Comparison of ENCODE assay signal across 1 cellular context in the genomic region with DNA sequence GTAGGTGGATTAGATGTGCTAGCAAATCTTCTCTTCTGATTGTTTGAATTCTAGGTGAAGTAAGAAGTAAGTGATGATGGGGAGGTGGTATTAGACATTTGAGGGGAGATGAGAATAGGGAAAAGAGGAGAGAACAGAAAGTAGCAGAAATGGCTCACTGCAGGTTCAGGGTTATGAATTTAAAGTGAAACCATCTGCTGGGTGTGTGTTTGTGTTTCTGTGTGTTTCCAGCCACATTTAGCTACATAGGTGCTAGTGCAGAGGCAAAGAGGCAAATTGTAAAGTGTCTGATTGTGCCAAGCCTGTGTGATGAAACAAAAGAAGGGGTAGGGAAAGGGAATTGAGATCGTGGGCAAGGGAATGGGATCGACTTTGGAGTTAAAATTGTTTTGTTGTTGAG.
TF ChIP-seq lines count a peak whose summit lies in the region.

No MANE protein-coding gene starts in this region.

TF ChIP-seq in GM23338, 12 proteins besides CTCF, POLR2A, EP300 and RAD21 (continued from another document):
- TF ChIP-seq JUNB (IDR thresholded peaks at IDR 0.05; ENCODE audit: unreplicated experiment) (no peak), ZNF331 (CRISPR knock-in tag; IDR thresholded peaks at IDR 0.05; ENCODE audit: low read depth) (no peak), EZH2 (IDR thresholded peaks at IDR 0.05; ENCODE audit: low read depth, unreplicated experiment) (no peak), ZNF114 (CRISPR knock-in tag; IDR thresholded peaks at IDR 0.05) (no peak), POLR2AphosphoS5 (IDR thresholded peaks at IDR 0.05; ENCODE audit: low read depth) (no peak), CREB1 (CRISPR knock-in tag; IDR thresholded peaks at IDR 0.05; ENCODE audit: low read depth) (no peak), STAT1 (IDR thresholded peaks at IDR 0.05; ENCODE audit: unreplicated experiment) (no peak)
- TF ChIP-seq, protein P1, sequence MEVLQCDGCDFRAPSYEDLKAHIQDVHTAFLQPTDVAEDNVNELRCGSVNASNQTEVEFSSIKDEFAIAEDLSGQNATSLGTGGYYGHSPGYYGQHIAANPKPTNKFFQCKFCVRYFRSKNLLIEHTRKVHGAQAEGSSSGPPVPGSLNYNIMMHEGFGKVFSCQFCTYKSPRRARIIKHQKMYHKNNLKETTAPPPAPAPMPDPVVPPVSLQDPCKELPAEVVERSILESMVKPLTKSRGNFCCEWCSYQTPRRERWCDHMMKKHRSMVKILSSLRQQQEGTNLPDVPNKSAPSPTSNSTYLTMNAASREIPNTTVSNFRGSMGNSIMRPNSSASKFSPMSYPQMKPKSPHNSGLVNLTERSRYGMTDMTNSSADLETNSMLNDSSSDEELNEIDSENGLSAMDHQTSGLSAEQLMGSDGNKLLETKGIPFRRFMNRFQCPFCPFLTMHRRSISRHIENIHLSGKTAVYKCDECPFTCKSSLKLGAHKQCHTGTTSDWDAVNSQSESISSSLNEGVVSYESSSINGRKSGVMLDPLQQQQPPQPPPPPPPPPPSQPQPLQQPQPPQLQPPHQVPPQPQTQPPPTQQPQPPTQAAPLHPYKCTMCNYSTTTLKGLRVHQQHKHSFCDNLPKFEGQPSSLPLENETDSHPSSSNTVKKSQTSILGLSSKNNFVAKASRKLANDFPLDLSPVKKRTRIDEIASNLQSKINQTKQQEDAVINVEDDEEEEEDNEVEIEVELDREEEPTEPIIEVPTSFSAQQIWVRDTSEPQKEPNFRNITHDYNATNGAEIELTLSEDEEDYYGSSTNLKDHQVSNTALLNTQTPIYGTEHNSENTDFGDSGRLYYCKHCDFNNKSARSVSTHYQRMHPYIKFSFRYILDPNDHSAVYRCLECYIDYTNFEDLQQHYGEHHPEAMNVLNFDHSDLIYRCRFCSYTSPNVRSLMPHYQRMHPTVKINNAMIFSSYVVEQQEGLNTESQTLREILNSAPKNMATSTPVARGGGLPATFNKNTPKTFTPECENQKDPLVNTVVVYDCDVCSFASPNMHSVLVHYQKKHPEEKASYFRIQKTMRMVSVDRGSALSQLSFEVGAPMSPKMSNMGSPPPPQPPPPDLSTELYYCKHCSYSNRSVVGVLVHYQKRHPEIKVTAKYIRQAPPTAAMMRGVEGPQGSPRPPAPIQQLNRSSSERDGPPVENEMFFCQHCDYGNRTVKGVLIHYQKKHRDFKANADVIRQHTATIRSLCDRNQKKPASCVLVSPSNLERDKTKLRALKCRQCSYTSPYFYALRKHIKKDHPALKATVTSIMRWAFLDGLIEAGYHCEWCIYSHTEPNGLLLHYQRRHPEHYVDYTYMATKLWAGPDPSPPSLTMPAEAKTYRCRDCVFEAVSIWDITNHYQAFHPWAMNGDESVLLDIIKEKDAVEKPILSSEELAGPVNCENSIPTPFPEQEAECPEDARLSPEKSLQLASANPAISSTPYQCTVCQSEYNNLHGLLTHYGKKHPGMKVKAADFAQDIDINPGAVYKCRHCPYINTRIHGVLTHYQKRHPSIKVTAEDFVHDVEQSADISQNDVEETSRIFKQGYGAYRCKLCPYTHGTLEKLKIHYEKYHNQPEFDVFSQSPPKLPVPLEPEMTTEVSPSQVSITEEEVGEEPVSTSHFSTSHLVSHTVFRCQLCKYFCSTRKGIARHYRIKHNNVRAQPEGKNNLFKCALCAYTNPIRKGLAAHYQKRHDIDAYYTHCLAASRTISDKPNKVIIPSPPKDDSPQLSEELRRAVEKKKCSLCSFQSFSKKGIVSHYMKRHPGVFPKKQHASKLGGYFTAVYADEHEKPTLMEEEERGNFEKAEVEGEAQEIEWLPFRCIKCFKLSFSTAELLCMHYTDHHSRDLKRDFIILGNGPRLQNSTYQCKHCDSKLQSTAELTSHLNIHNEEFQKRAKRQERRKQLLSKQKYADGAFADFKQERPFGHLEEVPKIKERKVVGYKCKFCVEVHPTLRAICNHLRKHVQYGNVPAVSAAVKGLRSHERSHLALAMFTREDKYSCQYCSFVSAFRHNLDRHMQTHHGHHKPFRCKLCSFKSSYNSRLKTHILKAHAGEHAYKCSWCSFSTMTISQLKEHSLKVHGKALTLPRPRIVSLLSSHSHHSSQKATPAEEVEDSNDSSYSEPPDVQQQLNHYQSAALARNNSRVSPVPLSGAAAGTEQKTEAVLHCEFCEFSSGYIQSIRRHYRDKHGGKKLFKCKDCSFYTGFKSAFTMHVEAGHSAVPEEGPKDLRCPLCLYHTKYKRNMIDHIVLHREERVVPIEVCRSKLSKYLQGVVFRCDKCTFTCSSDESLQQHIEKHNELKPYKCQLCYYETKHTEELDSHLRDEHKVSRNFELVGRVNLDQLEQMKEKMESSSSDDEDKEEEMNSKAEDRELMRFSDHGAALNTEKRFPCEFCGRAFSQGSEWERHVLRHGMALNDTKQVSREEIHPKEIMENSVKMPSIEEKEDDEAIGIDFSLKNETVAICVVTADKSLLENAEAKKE (CRISPR knock-in tag; IDR thresholded peaks at IDR 0.05) = no peak
